Comparison of ENCODE assay signal across 13 cellular contexts in genomic region chr1:94757931-94758330, GRCh38.
DNase-seq lines count a peak whose midpoint lies in the region; ATAC-seq and TF ChIP-seq lines count a peak whose summit lies in the region.
"Had no signal": no experiment of that assay in that cellular context is flagged by ENCODE, and none has a peak within 500 bp of the region (broad histone marks: within the 10 kb centered on the region; RNA-seq: fewer than 3 reads in every experiment).

No MANE protein-coding gene starts in this region.

- no peaks in the 10 kb centered on the region for H3K27me3 ChIP-seq in right atrium auricular region

- no peak for TF ChIP-seq CTCF in right atrium auricular region (IDR thresholded peaks at IDR 0.05)
- TF ChIP-seq CTCF in fibroblast of pulmonary artery (IDR thresholded peaks at IDR 0.05; ENCODE audit: low read length, missing control alignments) = no peak
- no peak for TF ChIP-seq CTCF in nephron progenitor cell (IDR thresholded peaks at IDR 0.05)

- H3K4me3 ChIP-seq in right atrium auricular region (no peak overlapping the region), fibroblast of pulmonary artery (replicated peaks; ENCODE audit: low read depth, low read length) (no peak overlapping the region)

- ATAC-seq in Right ventricle myocardium inferior = peak; percentile 72
- no peak for ATAC-seq in HG02981 (IDR thresholded peaks at IDR 0.05; ENCODE audit: unreplicated experiment)
- ATAC-seq in GM18861 (IDR thresholded peaks at IDR 0.05; ENCODE audit: unreplicated experiment) = no peak
- ATAC-seq in GM21576 (IDR thresholded peaks at IDR 0.05; ENCODE audit: unreplicated experiment) = no peak
- ATAC-seq: stimulated activated naive CD8-positive, alpha-beta T cell treated with anti-CD3 and anti-CD28 coated beads, Interleukin-15, amount 100 ng/mL, for 72 hours; T-cell had no signal

- H3K4me1 Mint-ChIP-seq in nephron progenitor cell = peaks cover 44% of the 10 kb centered on the region
- H3K4me1 Mint-ChIP-seq: immature natural killer cell had no signal

- H3K27ac ChIP-seq in right atrium auricular region = peak overlapping the region in 1 of 2 donors; percentile 44

- H3K27ac Mint-ChIP-seq in nephron progenitor cell = peak overlapping the region; percentile 55
- H3K27ac Mint-ChIP-seq: activated CD4-positive, alpha-beta T cell treated with anti-CD3 and anti-CD28 coated beads, Interleukin-2, amount 10 ng/mL, durations not matched to agents 24 days and 14 days; immature natural killer cell; stimulated activated naive CD8-positive, alpha-beta T cell treated with anti-CD3 and anti-CD28 coated beads, Interleukin-15, amount 100 ng/mL, for 72 hours; T-cell had no signal

- DNase-seq in Right ventricle myocardium inferior (ENCODE audit: missing footprints) (peak; percentile 68), right atrium auricular region (ENCODE audit: low spot score) (no peak), fibroblast of pulmonary artery (ENCODE audit: low read depth) (peak; percentile 87), nephron progenitor cell (peak; percentile 28), glomerular visceral epithelial cell (ENCODE audit: extremely low spot score) (no peak)
- DNase-seq: activated CD4-positive, alpha-beta T cell treated with anti-CD3 and anti-CD28 coated beads, Interleukin-2, amount 10 ng/mL, durations not matched to agents 24 days and 14 days; immature natural killer cell; stimulated activated CD4-positive, alpha-beta T cell treated with anti-CD3 and anti-CD28 coated beads, Interleukin-4, amount 100 ng/mL, for 24 hours; stimulated activated naive CD8-positive, alpha-beta T cell treated with anti-CD3 and anti-CD28 coated beads, Interleukin-15, amount 100 ng/mL, for 72 hours; T-cell had no signal

- intact Hi-C loops in Right ventricle myocardium inferior (cut with DNase I) = no loop called here

- no peaks in the 10 kb centered on the region for H3K9me3 ChIP-seq in right atrium auricular region

- peaks cover 7% of the 10 kb centered on the region for H3K27me3 Mint-ChIP-seq in nephron progenitor cell (ENCODE audit: low read depth, poor library complexity)

- peaks cover 32% of the 10 kb centered on the region for H3K9me3 Mint-ChIP-seq in nephron progenitor cell
- H3K9me3 Mint-ChIP-seq: immature natural killer cell had no signal

- H3K36me3 ChIP-seq in right atrium auricular region = no peaks in the 10 kb centered on the region

- peaks cover 0 to 45% of the 10 kb centered on the region in 2 donors for H3K4me1 ChIP-seq in right atrium auricular region

- H3K36me3 Mint-ChIP-seq in nephron progenitor cell (ENCODE audit: low read depth) = peaks cover 5% of the 10 kb centered on the region
- H3K36me3 Mint-ChIP-seq: immature natural killer cell, T-cell had no signal

- no peak overlapping the region for H3K4me3 Mint-ChIP-seq in nephron progenitor cell
- H3K4me3 Mint-ChIP-seq: activated CD4-positive, alpha-beta T cell treated with anti-CD3 and anti-CD28 coated beads, Interleukin-2, amount 10 ng/mL, durations not matched to agents 24 days and 14 days; immature natural killer cell; stimulated activated naive CD8-positive, alpha-beta T cell treated with anti-CD3 and anti-CD28 coated beads, Interleukin-15, amount 100 ng/mL, for 72 hours; T-cell had no signal

Comparison
In these comparisons a context has a peak if more than half of its experiments do, and no peak if none do; other contexts are left out.
1. DNase-seq: peak in Right ventricle myocardium inferior (single experiment), fibroblast of pulmonary artery (single experiment) and nephron progenitor cell (single experiment); none in right atrium auricular region (single experiment) and glomerular visceral epithelial cell (single experiment).